Comparison of ENCODE assay signal across 12 cellular contexts in genomic region chr9:35656340-35656739, GRCh38. TPM values are rescaled to one million over a fixed set of nuclear protein-coding genes. Genes with fewer than 3 reads are reported as not detected.
A peak's percentile ranks its signal among the peaks of the same experiment; 100 is the strongest.
DNase-seq lines count a peak whose midpoint lies in the region; ATAC-seq and TF ChIP-seq lines count a peak whose summit lies in the region.
"Had no signal": no experiment of that assay in that cellular context is flagged by ENCODE, and none has a peak within 500 bp of the region (broad histone marks: within the 10 kb centered on the region; RNA-seq: fewer than 3 reads in every experiment).

No MANE protein-coding gene starts in this region.

- no peak for ATAC-seq in Right ventricle myocardium superior (ENCODE audit: poor library complexity)
- ATAC-seq in HG03280 (IDR thresholded peaks at IDR 0.05; ENCODE audit: unreplicated experiment), result no peak

- H3K4me3 ChIP-seq in cardiac muscle cell, result no peak overlapping the region
- no peak overlapping the region for H3K4me3 ChIP-seq in muscle layer of colon (ENCODE audit: low read depth in 1 of 2, low read length in 2 of 2)

- H3K36me3 Mint-ChIP-seq in activated T-helper 1 cell treated with anti-CD3 and anti-CD28 coated beads, Interleukin-12 subunit alpha, Interleukin-12 subunit beta, Interleukin-2, Interleukin-4 antibody, amounts not matched to agents 30 ng/mL and 10 ng/mL and 1 ng/mL, durations not matched to agents 14 hours and 24 hours and 36 hours (ENCODE audit: low read depth), result peaks cover 18% of the 10 kb centered on the region
- H3K36me3 Mint-ChIP-seq in type B pancreatic cell (peaks cover 12% of the 10 kb centered on the region), HFFc6 (ENCODE audit: low read depth) (peaks cover 12% of the 10 kb centered on the region; the same call in 1 of the 2 replicates)

- H3K27me3 ChIP-seq in cardiac muscle cell, result no peaks in the 10 kb centered on the region
- H3K27me3 ChIP-seq in muscle layer of colon (ENCODE audit: control insufficient read depth in 1 of 2, insufficient read depth in 2 of 2, low read length in 2 of 2), result no peaks in the 10 kb centered on the region

- DNase-seq in cardiac muscle cell (ENCODE audit: low read depth in 1 of 2, low spot score in 1 of 2) (no peak), Right ventricle myocardium superior (no peak), type B pancreatic cell (ENCODE audit: extremely low spot score, unreplicated experiment) (no peak), HFFc6 (no peak), nucleus accumbens (lab: John Stamatoyannopoulos, UW) (no peak)
- DNase-seq in activated T-helper 1 cell treated with anti-CD3 and anti-CD28 coated beads, Interleukin-12 subunit alpha, Interleukin-12 subunit beta, Interleukin-2, Interleukin-4 antibody, amounts not matched to agents 30 ng/mL and 10 ng/mL and 1 ng/mL, durations not matched to agents 14 hours and 24 hours and 36 hours (ENCODE audit: low spot score), result no peak
- DNase-seq: KBM-7, NCI-H2107 had no signal

- H3K4me3 Mint-ChIP-seq in activated T-helper 1 cell treated with anti-CD3 and anti-CD28 coated beads, Interleukin-12 subunit alpha, Interleukin-12 subunit beta, Interleukin-2, Interleukin-4 antibody, amounts not matched to agents 30 ng/mL and 10 ng/mL and 1 ng/mL, durations not matched to agents 14 hours and 24 hours and 36 hours, result peak overlapping the region; percentile 84
- peak overlapping the region; percentile 86 for H3K4me3 Mint-ChIP-seq in type B pancreatic cell
- no peak overlapping the region for H3K4me3 Mint-ChIP-seq in HFFc6

- H3K27ac ChIP-seq in cardiac muscle cell (peak overlapping the region; percentile 99), muscle layer of colon (ENCODE audit: low read depth, low read length) (peak overlapping the region; percentile 92)

- H3K36me3 ChIP-seq in cardiac muscle cell, result no peaks in the 10 kb centered on the region
- peaks cover 15% of the 10 kb centered on the region for H3K36me3 ChIP-seq in muscle layer of colon (ENCODE audit: insufficient read depth, low read length)

- TF ChIP-seq CTCF in cardiac muscle cell (IDR thresholded peaks at IDR 0.05; ENCODE audit: low read depth, low read length) (no peak), type B pancreatic cell (conservative IDR thresholded peaks at IDR 0.05) (no peak), HFFc6 (IDR thresholded peaks at IDR 0.05) (no peak)

- intact Hi-C loops in Right ventricle myocardium superior (cut with DNase I), result no loop called here
- intact Hi-C loops in activated T-helper 1 cell treated with anti-CD3 and anti-CD28 coated beads, Interleukin-12 subunit alpha, Interleukin-12 subunit beta, Interleukin-2, Interleukin-4 antibody, amounts not matched to agents 30 ng/mL and 10 ng/mL and 1 ng/mL, durations not matched to agents 14 hours and 24 hours and 36 hours (cut with micrococcal nuclease), result no loop called here

- H3K9ac ChIP-seq in muscle layer of colon (ENCODE audit: low read length), result no peak overlapping the region

- H3K9me3 Mint-ChIP-seq in activated T-helper 1 cell treated with anti-CD3 and anti-CD28 coated beads, Interleukin-12 subunit alpha, Interleukin-12 subunit beta, Interleukin-2, Interleukin-4 antibody, amounts not matched to agents 30 ng/mL and 10 ng/mL and 1 ng/mL, durations not matched to agents 14 hours and 24 hours and 36 hours, result no peaks in the 10 kb centered on the region
- H3K9me3 Mint-ChIP-seq in type B pancreatic cell (no peaks in the 10 kb centered on the region), HFFc6 (peaks cover 4% of the 10 kb centered on the region)

- H3K4me1 ChIP-seq in cardiac muscle cell (ENCODE audit: low read depth), result peaks cover 16% of the 10 kb centered on the region
- peaks cover 22% of the 10 kb centered on the region for H3K4me1 ChIP-seq in muscle layer of colon (ENCODE audit: insufficient read depth, low read length)

- H3K9me3 ChIP-seq in cardiac muscle cell (ENCODE audit: low read depth) (no peaks in the 10 kb centered on the region), muscle layer of colon (ENCODE audit: low read length) (no peaks in the 10 kb centered on the region)

- peaks cover 2% of the 10 kb centered on the region for H3K27me3 Mint-ChIP-seq in activated T-helper 1 cell treated with anti-CD3 and anti-CD28 coated beads, Interleukin-12 subunit alpha, Interleukin-12 subunit beta, Interleukin-2, Interleukin-4 antibody, amounts not matched to agents 30 ng/mL and 10 ng/mL and 1 ng/mL, durations not matched to agents 14 hours and 24 hours and 36 hours (ENCODE audit: insufficient read depth)
- peaks cover 6% of the 10 kb centered on the region for H3K27me3 Mint-ChIP-seq in type B pancreatic cell
- peaks cover 6% of the 10 kb centered on the region for H3K27me3 Mint-ChIP-seq in HFFc6 (ENCODE audit: insufficient read depth)

- peaks cover 57% of the 10 kb centered on the region for H3K4me1 Mint-ChIP-seq in activated T-helper 1 cell treated with anti-CD3 and anti-CD28 coated beads, Interleukin-12 subunit alpha, Interleukin-12 subunit beta, Interleukin-2, Interleukin-4 antibody, amounts not matched to agents 30 ng/mL and 10 ng/mL and 1 ng/mL, durations not matched to agents 14 hours and 24 hours and 36 hours (ENCODE audit: low read depth)
- H3K4me1 Mint-ChIP-seq in type B pancreatic cell (ENCODE audit: unreplicated experiment) (peaks cover 39% of the 10 kb centered on the region), HFFc6 (ENCODE audit: low read depth) (peaks cover 51% of the 10 kb centered on the region)

- peak overlapping the region; percentile 99 for H3K27ac Mint-ChIP-seq in activated T-helper 1 cell treated with anti-CD3 and anti-CD28 coated beads, Interleukin-12 subunit alpha, Interleukin-12 subunit beta, Interleukin-2, Interleukin-4 antibody, amounts not matched to agents 30 ng/mL and 10 ng/mL and 1 ng/mL, durations not matched to agents 14 hours and 24 hours and 36 hours
- H3K27ac Mint-ChIP-seq in type B pancreatic cell (peak overlapping the region; percentile 99), HFFc6 (no peak overlapping the region)

RNA-seq across cellular contexts. Expression of gene RMRP, which starts 1.5 kb away (rescaled TPM):
- total RNA-seq in cardiac muscle cell (6,299 and 17,487 TPM in 2 replicates), Right ventricle myocardium superior (19,155 TPM), type B pancreatic cell (ENCODE audit: low replicate concordance) (16,039 and 18,328 TPM in 2 replicates)
- polyA plus RNA-seq in cardiac muscle cell, result not detected in 2 replicates
- 5,317 and 5,787 TPM in 2 replicates for total RNA-seq in activated T-helper 1 cell treated with anti-CD3 and anti-CD28 coated beads, Interleukin-12 subunit alpha, Interleukin-12 subunit beta, Interleukin-2, Interleukin-4 antibody, amounts not matched to agents 30 ng/mL and 10 ng/mL and 1 ng/mL, durations not matched to agents 14 hours and 24 hours and 36 hours
- over 10,000 TPM in 5 of 6 experiments, 1,000 to 10,000 TPM in 1; 9,197 to 39,404 (median 23,537) TPM for total RNA-seq in HFFc6 (2021; fragmentation: NEBNext Ultra II Directional; extraction: Animal tissue kit (Norgen Biotek cat#: 25700))
- polyA plus RNA-seq: smooth muscle cell had no signal

RNA-seq across cellular contexts. Expression of gene CCDC107, which starts 1.8 kb away (rescaled TPM):
- 26.5 and 29.3 TPM in 2 replicates for total RNA-seq in cardiac muscle cell
- 68.5 and 75.1 TPM in 2 replicates for polyA plus RNA-seq in cardiac muscle cell
- 48.4 TPM for total RNA-seq in Right ventricle myocardium superior
- 20.6 and 24.0 TPM in 2 replicates for total RNA-seq in activated T-helper 1 cell treated with anti-CD3 and anti-CD28 coated beads, Interleukin-12 subunit alpha, Interleukin-12 subunit beta, Interleukin-2, Interleukin-4 antibody, amounts not matched to agents 30 ng/mL and 10 ng/mL and 1 ng/mL, durations not matched to agents 14 hours and 24 hours and 36 hours
- total RNA-seq in type B pancreatic cell (ENCODE audit: low replicate concordance), result 15.6 and 17.2 TPM in 2 replicates
- 10 to 100 TPM; 22.5 to 29.8 (median 24.6) TPM for total RNA-seq in HFFc6 (2021; fragmentation: NEBNext Ultra II Directional; extraction: Animal tissue kit (Norgen Biotek cat#: 25700))

RNA-seq across cellular contexts. Expression of gene SIT1, which starts 5.6 kb away (rescaled TPM):
- total RNA-seq in cardiac muscle cell (not detected in 2 replicates), Right ventricle myocardium superior (not detected), type B pancreatic cell (ENCODE audit: low replicate concordance) (not detected in 2 replicates)
- polyA plus RNA-seq in cardiac muscle cell, result 0.21 and 0.46 TPM in 2 replicates
- total RNA-seq in activated T-helper 1 cell treated with anti-CD3 and anti-CD28 coated beads, Interleukin-12 subunit alpha, Interleukin-12 subunit beta, Interleukin-2, Interleukin-4 antibody, amounts not matched to agents 30 ng/mL and 10 ng/mL and 1 ng/mL, durations not matched to agents 14 hours and 24 hours and 36 hours, result 86.6 and 90.5 TPM in 2 replicates
- not detected for total RNA-seq in HFFc6 (2021; fragmentation: NEBNext Ultra II Directional; extraction: Animal tissue kit (Norgen Biotek cat#: 25700))
- total RNA-seq: bronchial epithelial cell, smooth muscle cell had no signal
- polyA plus RNA-seq: smooth muscle cell had no signal

RNA-seq across cellular contexts. Expression of gene ARHGEF39, which starts 8.7 kb away (rescaled TPM):
- total RNA-seq in cardiac muscle cell (1.5 and 12.6 TPM in 2 replicates), Right ventricle myocardium superior (0.24 TPM), type B pancreatic cell (ENCODE audit: low replicate concordance) (7.1 and 14.2 TPM in 2 replicates)
- 5.6 and 36.9 TPM in 2 replicates for polyA plus RNA-seq in cardiac muscle cell
- total RNA-seq in activated T-helper 1 cell treated with anti-CD3 and anti-CD28 coated beads, Interleukin-12 subunit alpha, Interleukin-12 subunit beta, Interleukin-2, Interleukin-4 antibody, amounts not matched to agents 30 ng/mL and 10 ng/mL and 1 ng/mL, durations not matched to agents 14 hours and 24 hours and 36 hours, result 7.9 and 8.8 TPM in 2 replicates
- 1 to 10 TPM; 1.7 to 4.4 (median 2.6) TPM for total RNA-seq in HFFc6 (2021; fragmentation: NEBNext Ultra II Directional; extraction: Animal tissue kit (Norgen Biotek cat#: 25700))

RNA-seq across cellular contexts. Expression of gene CA9, which starts 17.4 kb away (rescaled TPM):
- total RNA-seq in cardiac muscle cell (2.4 and 3.1 TPM in 2 replicates), Right ventricle myocardium superior (not detected), type B pancreatic cell (ENCODE audit: low replicate concordance) (1.5 TPM in 1 of 2 replicates, not detected in the other)
- polyA plus RNA-seq in cardiac muscle cell, result 2.6 and 4.9 TPM in 2 replicates
- 0.44 TPM in 1 of 2 replicates, not detected in the other for total RNA-seq in activated T-helper 1 cell treated with anti-CD3 and anti-CD28 coated beads, Interleukin-12 subunit alpha, Interleukin-12 subunit beta, Interleukin-2, Interleukin-4 antibody, amounts not matched to agents 30 ng/mL and 10 ng/mL and 1 ng/mL, durations not matched to agents 14 hours and 24 hours and 36 hours
- under 1 TPM in 1 of 6 experiments, not detected in 5; 0.28 TPM for total RNA-seq in HFFc6 (2021; fragmentation: NEBNext Ultra II Directional; extraction: Animal tissue kit (Norgen Biotek cat#: 25700))
- polyA plus RNA-seq: smooth muscle cell had no signal

Comparison
In these comparisons a context has a peak if more than half of its experiments do, and no peak if none do; other contexts are left out.
1. RNA of gene SIT1, which starts 5.6 kb away (total RNA-seq): 86.6 to 90.5 TPM in activated T-helper 1 cell treated with anti-CD3 and anti-CD28 coated beads, Interleukin-12 subunit alpha, Interleukin-12 subunit beta, Interleukin-2, Interleukin-4 antibody, amounts not matched to agents 30 ng/mL and 10 ng/mL and 1 ng/mL, durations not matched to agents 14 hours and 24 hours and 36 hours; not detected in Right ventricle myocardium superior (single experiment), not detected in cardiac muscle cell, not detected in type B pancreatic cell and not detected in HFFc6; every median in the first group is over 10 times any median in the second.